In the genomic region with DNA sequence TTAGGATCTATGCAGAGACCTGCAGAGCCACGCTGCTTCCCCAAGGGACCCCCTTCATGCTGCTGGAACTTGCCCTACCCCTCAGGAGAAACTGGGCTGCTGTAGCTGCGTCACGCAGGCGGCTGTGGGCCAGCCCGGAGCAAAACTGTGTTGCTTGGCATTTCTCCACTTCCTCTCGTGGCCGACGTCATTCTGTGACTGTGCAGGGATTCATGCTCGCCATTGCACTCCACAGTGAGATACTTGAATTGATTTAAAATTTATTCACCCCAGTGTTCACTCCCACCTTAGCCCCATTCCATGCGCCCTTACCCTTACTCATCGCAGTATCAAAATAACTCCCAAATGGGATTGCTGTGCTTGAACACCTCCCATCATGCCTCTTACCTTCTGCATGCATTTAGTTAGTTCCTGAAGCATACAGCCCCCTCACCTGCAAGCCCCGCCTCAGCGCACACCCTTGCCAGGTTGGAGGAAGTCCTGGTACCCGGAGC, we compare ENCODE assay signal across 13 cellular contexts. TPM values are rescaled to one million over a fixed set of nuclear protein-coding genes. Genes with fewer than 3 reads are reported as not detected.
DNase-seq lines count a peak whose midpoint lies in the region; ATAC-seq, FAIRE-seq and TF ChIP-seq lines count a peak whose summit lies in the region.
"Had no signal": no experiment of that assay in that cellular context is flagged by ENCODE, and none has a peak within 500 bp of the region (broad histone marks: within the 10 kb centered on the region; RNA-seq: fewer than 3 reads in every experiment).

No MANE protein-coding gene starts in this region.

- no peak for DNase-seq in natural killer cell treated with Interleukin-12 subunit alpha and Interleukin-12 subunit beta and Interleukin-15 and Interleukin-18, amount 100 ng/mL, for 72 hours (ENCODE audit: low spot score)
- DNase-seq in natural killer cell: no peak
- DNase-seq in fibroblast of gingiva (ENCODE audit: low read depth): peak; percentile 61
- DNase-seq in BE2C: no peak
- no peak for DNase-seq in GM12891 (ENCODE audit: insufficient read length, low spot score)
- DNase-seq: esophagus squamous epithelium; kidney; MM.1S; NCI-H446 treated with DMSO at 0.1 percent for 48 hours; stimulated activated naive CD8-positive, alpha-beta T cell treated with anti-CD3 and anti-CD28 coated beads, Interleukin-15, amount 100 ng/mL, for 72 hours had no signal

- H3K9me3 Mint-ChIP-seq in natural killer cell treated with Interleukin-12 subunit alpha and Interleukin-12 subunit beta and Interleukin-15 and Interleukin-18, amount 100 ng/mL, for 72 hours: no peaks in the 10 kb centered on the region
- H3K9me3 Mint-ChIP-seq in natural killer cell: no peaks in the 10 kb centered on the region

- H3K27me3 ChIP-seq in neutrophil: no peaks in the 10 kb centered on the region
- no peaks in the 10 kb centered on the region for H3K27me3 ChIP-seq in BE2C
- H3K27me3 ChIP-seq: esophagus squamous epithelium had no signal

- TF ChIP-seq POLR2A in GM12891 (IDR thresholded peaks at IDR 0.05; ENCODE audit: low read depth, low read length): no peak

- no peak overlapping the region for H3K4me3 Mint-ChIP-seq in natural killer cell treated with Interleukin-12 subunit alpha and Interleukin-12 subunit beta and Interleukin-15 and Interleukin-18, amount 100 ng/mL, for 72 hours
- no peak overlapping the region for H3K4me3 Mint-ChIP-seq in natural killer cell
- H3K4me3 Mint-ChIP-seq: stimulated activated naive CD8-positive, alpha-beta T cell treated with anti-CD3 and anti-CD28 coated beads, Interleukin-15, amount 100 ng/mL, for 72 hours had no signal

- H3K4me3 ChIP-seq in neutrophil (ENCODE audit: low read depth in 1 of 2, low read length in 1 of 2) (no peak overlapping the region), BE2C (ENCODE audit: low read depth, low read length) (no peak overlapping the region)
- H3K4me3 ChIP-seq: esophagus squamous epithelium had no signal

- peak overlapping the region; percentile 2 to 34 for H3K27ac Mint-ChIP-seq in natural killer cell treated with Interleukin-12 subunit alpha and Interleukin-12 subunit beta and Interleukin-15 and Interleukin-18, amount 100 ng/mL, for 72 hours
- H3K27ac Mint-ChIP-seq in natural killer cell: peak overlapping the region in 1 of 2 donors; percentile 5
- H3K27ac Mint-ChIP-seq: stimulated activated naive CD8-positive, alpha-beta T cell treated with anti-CD3 and anti-CD28 coated beads, Interleukin-15, amount 100 ng/mL, for 72 hours had no signal

- intact Hi-C loops in natural killer cell (cut with micrococcal nuclease): no loop called here

- no peak for FAIRE-seq in GM12891 (lab: Jason Lieb, UNC)
- FAIRE-seq: kidney had no signal

- no peaks in the 10 kb centered on the region for H3K27me3 Mint-ChIP-seq in natural killer cell treated with Interleukin-12 subunit alpha and Interleukin-12 subunit beta and Interleukin-15 and Interleukin-18, amount 100 ng/mL, for 72 hours
- H3K27me3 Mint-ChIP-seq in natural killer cell (ENCODE audit: low read depth in 2 of 2): no peaks in the 10 kb centered on the region
- H3K27me3 Mint-ChIP-seq: stimulated activated naive CD8-positive, alpha-beta T cell treated with anti-CD3 and anti-CD28 coated beads, Interleukin-15, amount 100 ng/mL, for 72 hours had no signal

- no peak for ATAC-seq in natural killer cell treated with Interleukin-12 subunit alpha and Interleukin-12 subunit beta and Interleukin-15 and Interleukin-18, amount 100 ng/mL, for 72 hours
- ATAC-seq in natural killer cell: no peak
- no peak for ATAC-seq in HG03097 (IDR thresholded peaks at IDR 0.05; ENCODE audit: low FRiP score, unreplicated experiment)
- no peak for ATAC-seq in GM21447 (IDR thresholded peaks at IDR 0.05; ENCODE audit: unreplicated experiment)
- ATAC-seq: stimulated activated naive CD8-positive, alpha-beta T cell treated with anti-CD3 and anti-CD28 coated beads, Interleukin-15, amount 100 ng/mL, for 72 hours had no signal

- peak overlapping the region; percentile 81 for H3K27ac ChIP-seq in neutrophil

- no peaks in the 10 kb centered on the region for H3K9me3 ChIP-seq in neutrophil
- no peaks in the 10 kb centered on the region for H3K9me3 ChIP-seq in BE2C
- H3K9me3 ChIP-seq: esophagus squamous epithelium had no signal

- H3K36me3 Mint-ChIP-seq in natural killer cell treated with Interleukin-12 subunit alpha and Interleukin-12 subunit beta and Interleukin-15 and Interleukin-18, amount 100 ng/mL, for 72 hours: peaks cover 7% of the 10 kb centered on the region
- no peaks in the 10 kb centered on the region for H3K36me3 Mint-ChIP-seq in natural killer cell

- peaks cover 23 to 28% of the 10 kb centered on the region in 2 donors for H3K4me1 Mint-ChIP-seq in natural killer cell treated with Interleukin-12 subunit alpha and Interleukin-12 subunit beta and Interleukin-15 and Interleukin-18, amount 100 ng/mL, for 72 hours (ENCODE audit: low read depth in 2 of 2)
- H3K4me1 Mint-ChIP-seq in natural killer cell: peaks cover 20 to 27% of the 10 kb centered on the region in 2 donors

- TF ChIP-seq CTCF in natural killer cell (IDR thresholded peaks at IDR 0.05) (no peak), neutrophil (IDR thresholded peaks at IDR 0.05) (no peak), BE2C (IDR thresholded peaks at IDR 0.05; ENCODE audit: low read depth, low read length) (no peak)

- H3K4me1 ChIP-seq in neutrophil (ENCODE audit: control insufficient read depth in 1 of 2, insufficient read depth in 1 of 2, low read depth in 1 of 2, low read length in 1 of 2) (peaks cover 26 to 33% of the 10 kb centered on the region in 2 experiments), BE2C (no peaks in the 10 kb centered on the region)

- H3K36me3 ChIP-seq in neutrophil (no peaks in the 10 kb centered on the region), BE2C (peaks cover 6% of the 10 kb centered on the region; the same call in 1 of the 2 replicates)

TF ChIP-seq in GM12891, 5 proteins besides CTCF, POLR2A, EP300 and RAD21:
- TF ChIP-seq PAX5 (IDR thresholded peaks at IDR 0.05; ENCODE audit: insufficient read depth, low read length, severe bottlenecking): no peak
- TF ChIP-seq POU2F2 (IDR thresholded peaks at IDR 0.05; ENCODE audit: low read depth, low read length): no peak
- TF ChIP-seq TAF1 (IDR thresholded peaks at IDR 0.05; ENCODE audit: low read depth, low read length): no peak
- TF ChIP-seq SPI1 (IDR thresholded peaks at IDR 0.05; ENCODE audit: low read depth, low read length): no peak
- TF ChIP-seq POLR2AphosphoS5 (IDR thresholded peaks at IDR 0.05; ENCODE audit: low read depth, low read length): no peak

RNA-seq across cellular contexts. Expression of a gene that starts 45.7 kb away (rescaled TPM):
- 1 to 10 TPM; 4.7 to 8.5 TPM for total RNA-seq in natural killer cell treated with Interleukin-12 subunit alpha and Interleukin-12 subunit beta and Interleukin-15 and Interleukin-18, amount 100 ng/mL, for 72 hours
- 1 to 10 TPM; 2.1 to 3.0 (median 2.8) TPM for total RNA-seq in natural killer cell
- 11.3 TPM for polyA plus RNA-seq in BE2C (2012; ENCODE audit: insufficient read depth, insufficient read length, low read depth)
- polyA plus RNA-seq in GM12891 (2012; ENCODE audit: low read depth, missing spikeins): 5.9 TPM
